1 cellular context compared by ENCODE assay signal in genomic region chr11:36105743-36106581, GRCh38.
TF ChIP-seq lines count a peak whose summit lies in the region.

No MANE protein-coding gene starts in this region.

TF ChIP-seq in K562, 482 proteins besides CTCF, POLR2A, EP300 and RAD21 (continued from another document):
- TF ChIP-seq REST (CRISPR knock-in tag; IDR thresholded peaks at IDR 0.05; ENCODE audit: low read depth) = peak; percentile 85
- no peak for TF ChIP-seq PATZ1 (CRISPR knock-in tag; IDR thresholded peaks at IDR 0.05; ENCODE audit: borderline replicate concordance)
- peak; percentile 48; the same call in 1 of the 2 replicates for TF ChIP-seq OTX1 (CRISPR knock-in tag; IDR thresholded peaks at IDR 0.05)
- no peak for TF ChIP-seq SMARCA5 (IDR thresholded peaks at IDR 0.05)
- 0 out of 2 replicates have a peak, but pooled peaks have one; percentile 3 for TF ChIP-seq PML (IDR thresholded peaks at IDR 0.05; ENCODE audit: low read length)
- no peak for TF ChIP-seq POLR3G (IDR thresholded peaks at IDR 0.05; ENCODE audit: extremely low read depth, insufficient read length, insufficient replicate concordance)
- no peak for TF ChIP-seq ASH1L (IDR thresholded peaks at IDR 0.05; ENCODE audit: borderline replicate concordance, low read depth, partially characterized antibody)
